ENCODE assay signal across 9 cellular contexts in the genomic region with DNA sequence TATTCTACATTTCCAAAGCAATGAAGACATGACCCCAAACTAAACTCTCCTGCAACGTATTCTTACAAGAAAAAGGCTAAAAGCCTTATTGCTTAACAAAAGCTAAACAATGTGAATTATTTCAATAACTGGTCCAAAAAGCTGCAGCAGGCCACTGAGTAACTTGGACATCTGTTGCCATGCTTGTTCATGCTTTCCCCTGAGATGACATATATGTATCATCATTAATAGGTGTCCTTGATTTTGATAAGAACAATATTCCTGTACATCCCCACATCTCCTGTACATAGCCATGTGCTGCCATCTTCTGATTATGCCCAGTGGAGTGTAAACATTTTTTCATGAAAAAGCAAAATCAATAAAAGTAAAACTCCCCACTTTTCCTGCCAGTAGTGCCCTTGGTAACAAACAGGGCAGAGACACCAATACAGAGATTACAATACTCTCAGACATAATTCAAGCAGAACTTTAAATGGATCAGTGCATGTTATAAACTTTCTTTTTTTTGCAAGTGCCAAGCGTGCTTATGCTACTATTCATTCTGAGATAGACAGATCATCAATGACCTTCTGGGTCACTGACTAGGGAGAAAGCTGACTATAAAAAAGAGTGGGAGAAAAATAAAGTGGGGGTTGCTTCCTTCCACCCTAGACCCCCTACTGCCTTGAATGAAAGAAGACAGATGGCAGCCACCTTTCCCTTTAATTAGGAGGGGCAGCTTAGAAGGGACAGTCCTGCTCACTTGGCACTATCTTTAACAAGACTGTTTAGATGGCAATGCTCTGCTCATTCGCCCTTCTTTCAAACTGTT.
A peak's percentile ranks its signal among the peaks of the same experiment; 100 is the strongest.
DNase-seq lines count a peak whose midpoint lies in the region; ATAC-seq, FAIRE-seq and TF ChIP-seq lines count a peak whose summit lies in the region.
"Had no signal": no experiment of that assay in that cellular context is flagged by ENCODE, and none has a peak within 500 bp of the region (broad histone marks: within the 10 kb centered on the region; RNA-seq: fewer than 3 reads in every experiment).

No MANE protein-coding gene starts in this region.

- H3K4me3 ChIP-seq in left ventricle myocardium inferior: peak overlapping the region; percentile 61
- peak overlapping the region; percentile 84 for H3K4me3 ChIP-seq in astrocyte (ENCODE audit: insufficient read depth, low read depth, low read length)
- peak overlapping the region; percentile 29 to 69 (median 68); a peak in 4 of 6 replicates for H3K4me3 ChIP-seq in HepG2 (replicated peaks in 1 of 3; ENCODE audit: insufficient read depth in 1 of 3, low read depth in 2 of 3, low read length in 3 of 3)
- no peak overlapping the region for H3K4me3 ChIP-seq in urinary bladder (ENCODE audit: low read depth, low read length)

- TF ChIP-seq POLR2A in HepG2 (IDR thresholded peaks at IDR 0.05; ENCODE audit: insufficient read depth in 1 of 2, low read depth in 2 of 2, low read length in 2 of 2): no peak

- POLR2A ChIA-PET in HepG2 (lab: Yijun Ruan, JAX): interaction anchor here (1.3 kb wide), 1 partner anchor 41 kb away, joined by 3 read pairs; no protein-coding TSS in a partner anchor

- peaks cover 21% of the 10 kb centered on the region for H3K4me1 Mint-ChIP-seq in astrocyte (ENCODE audit: low read depth, unreplicated experiment)

- no peaks in the 10 kb centered on the region for H3K9me3 Mint-ChIP-seq in astrocyte (ENCODE audit: unreplicated experiment)

- WGBS in HepG2 (ENCODE audit: low lambda C conversion rate): 91% methylated on average over 3 of the region's 3 CpGs
- 77% methylated on average over 3 of the region's 3 CpGs for WGBS in urinary bladder

- H3K4me2 ChIP-seq in astrocyte (ENCODE audit: low read length): peak overlapping the region; percentile 87
- H3K4me2 ChIP-seq in HepG2 (ENCODE audit: low read depth, low read length): peak overlapping the region; percentile 82

- H3K36me3 ChIP-seq in left ventricle myocardium inferior (peaks cover 10% of the 10 kb centered on the region), astrocyte (ENCODE audit: insufficient read depth, low read length) (peaks cover 5% of the 10 kb centered on the region), HepG2 (replicated peaks in 1 of 2; ENCODE audit: control insufficient read depth in 1 of 2, insufficient read depth in 2 of 2, low read length in 2 of 2) (peaks cover 0 to 4% of the 10 kb centered on the region in 2 experiments; a peak in 2 of 5 replicates), urinary bladder (ENCODE audit: insufficient read depth) (no peaks in the 10 kb centered on the region)

- BruUV-seq in HepG2 (replicated peaks; lab: Mats Ljungman, UMichigan): no TSS peak

- intact Hi-C loops in left ventricle myocardium inferior (cut with micrococcal nuclease) (no loop called here), cardiac septum (cut with DNase I) (no loop called here), HepG2 (cut with micrococcal nuclease; ENCODE audit: unreplicated experiment) (loop anchor here (5.0 kb wide), 1 partner anchor 58 kb away; no protein-coding TSS in a partner anchor)

- no peak for FAIRE-seq in astrocyte (lab: Jason Lieb, UNC)
- no peak for FAIRE-seq in HepG2 (lab: Jason Lieb, UNC)

- no peak for TF ChIP-seq RAD21 in HepG2 (CRISPR knock-in tag; IDR thresholded peaks at IDR 0.05)

- H3K27me3 ChIP-seq in left ventricle myocardium inferior (ENCODE audit: low read depth) (no peaks in the 10 kb centered on the region), astrocyte (ENCODE audit: insufficient read depth, low read length) (no peaks in the 10 kb centered on the region), HepG2 (ENCODE audit: control insufficient read depth in 1 of 2, insufficient read depth in 2 of 2, low read length in 2 of 2) (no peaks in the 10 kb centered on the region)

- H2AFZ ChIP-seq in astrocyte (ENCODE audit: low read depth, low read length) (no peak overlapping the region), HepG2 (ENCODE audit: low read length) (no peak overlapping the region)

- no peaks in the 10 kb centered on the region for H3K27me3 Mint-ChIP-seq in astrocyte (ENCODE audit: low read depth, unreplicated experiment)

- ATAC-seq in HepG2: no peak
- no peak for ATAC-seq in HG02610 (IDR thresholded peaks at IDR 0.05; ENCODE audit: unreplicated experiment)

- H3K4me3 Mint-ChIP-seq in astrocyte (ENCODE audit: unreplicated experiment): no peak overlapping the region

- H4K20me1 ChIP-seq in astrocyte (ENCODE audit: insufficient read depth, low read length) (peaks cover 41% of the 10 kb centered on the region), HepG2 (ENCODE audit: insufficient read depth, low read length) (no peaks in the 10 kb centered on the region; the same call in 1 of the 2 replicates)

- TF ChIP-seq EP300 in HepG2 (IDR thresholded peaks at IDR 0.05; ENCODE audit: low read depth in 2 of 2, low read length in 2 of 2) (no peak), HepG2 (CRISPR knock-in tag; IDR thresholded peaks at IDR 0.05; ENCODE audit: borderline replicate concordance) (no peak)

- in situ Hi-C loops in HepG2 (cut with HindIII; ENCODE audit: extremely low pct_ligation_motif_present, low pct_unique_long_range_greater_than_20kb): no loop called here

- H3K4me1 ChIP-seq in left ventricle myocardium inferior: peaks cover 76% of the 10 kb centered on the region
- peaks cover 28% of the 10 kb centered on the region for H3K4me1 ChIP-seq in astrocyte (ENCODE audit: insufficient read depth, low read length)
- peaks cover 71% of the 10 kb centered on the region for H3K4me1 ChIP-seq in HepG2 (ENCODE audit: insufficient read depth, low read length)
- H3K4me1 ChIP-seq in urinary bladder (ENCODE audit: insufficient read depth): peaks cover 2% of the 10 kb centered on the region

- peaks cover 99% of the 10 kb centered on the region for H3K79me2 ChIP-seq in astrocyte (ENCODE audit: insufficient read depth, low read length)
- H3K79me2 ChIP-seq in HepG2 (ENCODE audit: insufficient read depth, low read length): peaks cover 85% of the 10 kb centered on the region

- peak overlapping the region; percentile 78 for H3K27ac ChIP-seq in left ventricle myocardium inferior (replicated peaks)
- peak overlapping the region; percentile 97 for H3K27ac ChIP-seq in astrocyte (ENCODE audit: low read depth, low read length)
- peak overlapping the region; percentile 18 for H3K27ac ChIP-seq in HepG2 (ENCODE audit: extremely low read length, insufficient read depth, low read length)
- peak overlapping the region; percentile 16 for H3K27ac ChIP-seq in urinary bladder (ENCODE audit: low read depth)
- H3K27ac ChIP-seq: RWPE1 had no signal

- peaks cover 19% of the 10 kb centered on the region for H3K36me3 Mint-ChIP-seq in astrocyte (ENCODE audit: low read depth, unreplicated experiment)

- DNase-seq in left ventricle myocardium inferior (no peak), cardiac septum (ENCODE audit: low spot score) (no peak), astrocyte (ENCODE audit: low read depth) (no peak), HepG2 (ENCODE audit: low spot score) (no peak), NCI-H748 (lab: John Stamatoyannopoulos, UW; ENCODE audit: unreplicated experiment) (no peak), hypothalamus (lab: John Stamatoyannopoulos, UW) (no peak)

- no peak overlapping the region for H3K27ac Mint-ChIP-seq in astrocyte (ENCODE audit: unreplicated experiment)

- TF ChIP-seq CTCF in left ventricle myocardium inferior (IDR thresholded peaks at IDR 0.05; ENCODE audit: borderline replicate concordance): no peak
- no peak for TF ChIP-seq CTCF in astrocyte (IDR thresholded peaks at IDR 0.05; ENCODE audit: insufficient read depth, low read depth, low read length)
- no peak for TF ChIP-seq CTCF in HepG2 (CRISPR knock-in tag; IDR thresholded peaks at IDR 0.05)

- H3K9me3 ChIP-seq in left ventricle myocardium inferior (replicated peaks) (no peaks in the 10 kb centered on the region), astrocyte (ENCODE audit: insufficient read depth, low read depth, low read length) (no peaks in the 10 kb centered on the region), HepG2 (ENCODE audit: low read length) (no peaks in the 10 kb centered on the region)

- H3K9ac ChIP-seq in astrocyte (ENCODE audit: low read length) (peak overlapping the region; percentile 94), HepG2 (ENCODE audit: insufficient read depth, low read depth, low read length) (peak overlapping the region; percentile 76)

- CTCF ChIA-PET in HepG2 (lab: Yijun Ruan, JAX; ENCODE audit: low intra/inter-chr PET ratio, low total read pairs): no interaction called here

TF ChIP-seq in HepG2, 621 proteins besides CTCF, POLR2A, EP300 and RAD21 (continues in another document):
- TF ChIP-seq FOXO1 (CRISPR knock-in tag; IDR thresholded peaks at IDR 0.05) (no peak), ZNF605 (CRISPR knock-in tag; IDR thresholded peaks at IDR 0.05) (no peak), DR1 (CRISPR knock-in tag; IDR thresholded peaks at IDR 0.05) (no peak), ZNF350 (CRISPR knock-in tag; IDR thresholded peaks at IDR 0.05; ENCODE audit: borderline replicate concordance, low read depth) (no peak), ZNF83 (CRISPR knock-in tag; IDR thresholded peaks at IDR 0.05; ENCODE audit: borderline replicate concordance) (no peak), IRX3 (CRISPR knock-in tag; IDR thresholded peaks at IDR 0.05; ENCODE audit: borderline replicate concordance, low read depth) (no peak), BORCS8-MEF2B (CRISPR knock-in tag; IDR thresholded peaks at IDR 0.05) (no peak), REPIN1 (CRISPR knock-in tag; IDR thresholded peaks at IDR 0.05; ENCODE audit: borderline replicate concordance, low read depth) (no peak), ARNT (IDR thresholded peaks at IDR 0.05) (no peak)

Comparison
In these comparisons a context has a peak if more than half of its experiments do, and no peak if none do; other contexts are left out.
1. H3K27ac ChIP-seq: peak in every context shown above with its lines; median percentile 97 in astrocyte; 78 in left ventricle myocardium inferior; 18 in HepG2; 16 in urinary bladder.